ENCODE assay signal across 24 cellular contexts in the genomic region with DNA sequence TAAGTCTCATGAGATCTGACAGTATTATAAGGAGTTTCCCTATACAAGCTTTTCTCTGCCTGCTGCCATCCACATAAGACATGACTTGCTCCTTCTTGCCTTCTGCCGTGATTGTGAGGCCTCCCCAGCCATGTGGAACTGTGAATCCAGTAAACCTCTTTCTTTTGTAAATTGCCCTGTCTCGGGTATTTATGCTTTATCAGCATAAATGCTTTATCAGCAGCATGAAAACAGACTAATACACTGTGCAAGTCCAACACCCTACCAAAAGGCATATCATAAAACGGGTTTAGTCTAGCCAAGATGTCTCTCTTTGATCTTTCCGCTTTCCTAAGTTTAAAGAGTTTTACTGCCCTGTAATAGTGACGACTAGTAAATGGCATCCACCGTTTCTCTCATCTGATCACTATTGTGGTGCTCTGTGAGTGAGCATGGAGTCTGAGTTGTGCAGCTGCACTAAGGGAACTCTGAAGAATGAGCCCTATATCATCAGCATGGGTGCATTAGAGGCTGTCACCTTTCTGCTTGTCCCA. TPM values are rescaled to one million over a fixed set of nuclear protein-coding genes. Genes with fewer than 3 reads are reported as not detected.
DNase-seq lines count a peak whose midpoint lies in the region; ATAC-seq, FAIRE-seq and TF ChIP-seq lines count a peak whose summit lies in the region.
"Had no signal": no experiment of that assay in that cellular context is flagged by ENCODE, and none has a peak within 500 bp of the region (broad histone marks: within the 10 kb centered on the region; RNA-seq: fewer than 3 reads in every experiment).

No MANE protein-coding gene starts in this region.

- H3K4ac ChIP-seq in IMR-90 (ENCODE audit: low read depth, low read length): no peak overlapping the region

- TF ChIP-seq RAD21 in IMR-90 (IDR thresholded peaks at IDR 0.05; ENCODE audit: low read length): no peak

- no peak overlapping the region for H3K14ac ChIP-seq in IMR-90 (replicated peaks; ENCODE audit: low read depth, low read length)

- ATAC-seq in IMR-90 (ENCODE audit: low read depth): no peak
- ATAC-seq in GM19397 (IDR thresholded peaks at IDR 0.05; ENCODE audit: unreplicated experiment): no peak

- H3K36me3 Mint-ChIP-seq in mesothelial cell of epicardium: peaks cover 5% of the 10 kb centered on the region
- H3K36me3 Mint-ChIP-seq: CD4-positive, alpha-beta memory T cell had no signal

- intact Hi-C loops in IMR-90 (cut with micrococcal nuclease): no loop called here

- H2AFZ ChIP-seq in IMR-90 (replicated peaks; ENCODE audit: low read length, poor library complexity) (no peak overlapping the region), smooth muscle cell (ENCODE audit: low read depth) (no peak overlapping the region)
- H2AFZ ChIP-seq: GM23248 had no signal

- H3K4me1 Mint-ChIP-seq in mesothelial cell of epicardium: peaks cover 18% of the 10 kb centered on the region
- H3K4me1 Mint-ChIP-seq: CD4-positive, alpha-beta memory T cell had no signal

- H4K91ac ChIP-seq in IMR-90 (ENCODE audit: insufficient read depth, low read depth, low read length): no peak overlapping the region

- peaks cover 9% of the 10 kb centered on the region for H3K9me3 Mint-ChIP-seq in mesothelial cell of epicardium

- H3K4me2 ChIP-seq in IMR-90 (ENCODE audit: low read depth, low read length) (no peak overlapping the region), smooth muscle cell (peak overlapping the region; percentile 20)
- H3K4me2 ChIP-seq: BLaER1, KMS-11 had no signal

- H2AK9ac ChIP-seq in IMR-90 (replicated peaks; ENCODE audit: low read depth, low read length, poor library complexity): no peak overlapping the region

- peak overlapping the region; percentile 70 for H3K27ac Mint-ChIP-seq in mesothelial cell of epicardium
- H3K27ac Mint-ChIP-seq: CD4-positive, alpha-beta memory T cell had no signal

- H3K9ac ChIP-seq in IMR-90 (ENCODE audit: low read depth, low read length): no peak overlapping the region
- H3K9ac ChIP-seq in smooth muscle cell (ENCODE audit: low read depth): no peak overlapping the region
- H3K9ac ChIP-seq: BLaER1, GM23248, KMS-11 had no signal

- no peak overlapping the region for H3K56ac ChIP-seq in IMR-90 (ENCODE audit: extremely low read depth, insufficient read depth, low read length)

- H3K79me1 ChIP-seq in IMR-90 (ENCODE audit: low read depth in 1 of 2, low read length in 2 of 2): no peaks in the 10 kb centered on the region

- H3K27me3 ChIP-seq in IMR-90 (ENCODE audit: control insufficient read depth, insufficient read depth, low read length) (peaks cover 2% of the 10 kb centered on the region; the same call in 1 of the 2 replicates), bronchial epithelial cell (ENCODE audit: control insufficient read depth, insufficient read depth, low read length) (no peaks in the 10 kb centered on the region), smooth muscle cell (ENCODE audit: low read depth) (no peaks in the 10 kb centered on the region)
- H3K27me3 ChIP-seq: BLaER1 had no signal

- no peak for TF ChIP-seq CTCF in IMR-90 (conservative IDR thresholded peaks at IDR 0.05; ENCODE audit: low read depth, low read length)
- no peak for TF ChIP-seq CTCF in bronchial epithelial cell (IDR thresholded peaks at IDR 0.05; ENCODE audit: insufficient read depth, low read length, severe bottlenecking)
- TF ChIP-seq CTCF in mesothelial cell of epicardium (IDR thresholded peaks at IDR 0.05; ENCODE audit: unreplicated experiment): no peak
- no peak for TF ChIP-seq CTCF in smooth muscle cell (IDR thresholded peaks at IDR 0.05; ENCODE audit: borderline replicate concordance, insufficient read depth, poor library complexity, severe bottlenecking)

- dilution Hi-C loops in IMR-90 (cut with HindIII; ENCODE audit: low sequenced_read_pairs, unreplicated experiment): no loop called here

- H3K4me3 ChIP-seq in IMR-90 (ENCODE audit: insufficient read depth, low read depth, low read length): no peak overlapping the region
- no peak overlapping the region for H3K4me3 ChIP-seq in bronchial epithelial cell (ENCODE audit: low read depth, low read length)
- no peak overlapping the region for H3K4me3 ChIP-seq in smooth muscle cell
- H3K4me3 ChIP-seq: BLaER1, GM23248, SJSA1 had no signal

- no peak overlapping the region for H2BK5ac ChIP-seq in IMR-90 (ENCODE audit: low read depth, low read length, poor library complexity, severe bottlenecking)

- no peak overlapping the region for H2BK20ac ChIP-seq in IMR-90 (ENCODE audit: low read depth, low read length)

- H3K9me1 ChIP-seq in IMR-90 (ENCODE audit: insufficient read depth, low read length): no peaks in the 10 kb centered on the region

- H4K8ac ChIP-seq in IMR-90 (ENCODE audit: low read depth in 2 of 2, low read length in 2 of 2): no peak overlapping the region

- no peak overlapping the region for H3K4me3 Mint-ChIP-seq in mesothelial cell of epicardium

- H3K4me1 ChIP-seq in IMR-90 (ENCODE audit: control insufficient read depth, insufficient read depth, low read length) (no peaks in the 10 kb centered on the region), smooth muscle cell (ENCODE audit: low read depth) (no peaks in the 10 kb centered on the region)
- H3K4me1 ChIP-seq: BLaER1, SJSA1 had no signal

- no peak overlapping the region for H2AK5ac ChIP-seq in IMR-90 (ENCODE audit: low read depth, low read length)

- H2BK15ac ChIP-seq in IMR-90 (ENCODE audit: low read depth, low read length): no peak overlapping the region

- in situ Hi-C loops in IMR-90 (cut with MboI; ENCODE audit: low sequenced_read_pairs): loop anchor here (10.0 kb wide), 1 partner anchor 747 kb away; no protein-coding TSS in a partner anchor

- H3K9me3 ChIP-seq in IMR-90 (ENCODE audit: control insufficient read depth, insufficient read depth, low read length) (no peaks in the 10 kb centered on the region), smooth muscle cell (replicated peaks; ENCODE audit: low read depth) (no peaks in the 10 kb centered on the region)
- H3K9me3 ChIP-seq: SJSA1 had no signal

- H3K23ac ChIP-seq in IMR-90 (ENCODE audit: low read depth, low read length): no peak overlapping the region

- DNase-seq in IMR-90 (no peak), bronchial epithelial cell (ENCODE audit: low read depth) (no peak), mesothelial cell of epicardium (ENCODE audit: low spot score in 2 of 2, unreplicated experiment in 2 of 2) (no peak), smooth muscle cell (lab: John Stamatoyannopoulos, UW; ENCODE audit: unreplicated experiment) (no peak), superior temporal gyrus (ENCODE audit: extremely low spot score) (no peak), NCI-H2107 treated with DMSO at 0.1 percent for 48 hours (lab: John Stamatoyannopoulos, UW; ENCODE audit: unreplicated experiment) (no peak)
- DNase-seq in effector CD8-positive, alpha-beta T cell (lab: John Stamatoyannopoulos, UW): no peak
- DNase-seq: ACHN; CD4-positive, alpha-beta memory T cell; DMS153; GM23248; HCEC 1CT; MV-4-11; NCI-H1105 treated with DMSO at 0.1 percent for 48 hours; NCI-H2081; NCI-H2171 treated with DMSO at 0.1 percent for 48 hours; NCI-H524 treated with DMSO at 0.1 percent for 48 hours; OCI-M1 had no signal

- H3K79me2 ChIP-seq in smooth muscle cell (ENCODE audit: low read depth): no peaks in the 10 kb centered on the region

- no peak overlapping the region for H4K5ac ChIP-seq in IMR-90 (ENCODE audit: low read depth, low read length)

- no peaks in the 10 kb centered on the region for H3F3A ChIP-seq in smooth muscle cell (ENCODE audit: low read depth)

- no peak overlapping the region for H3K18ac ChIP-seq in IMR-90 (ENCODE audit: low read depth, low read length)

- TF ChIP-seq POLR2A in IMR-90 (IDR thresholded peaks at IDR 0.05; ENCODE audit: low read depth, low read length): no peak

- no TSS peak for BruUV-seq in IMR-90 (replicated peaks; lab: Mats Ljungman, UMichigan)

- H2BK120ac ChIP-seq in IMR-90 (ENCODE audit: low read depth, low read length): no peak overlapping the region

- WGBS in IMR-90 (ENCODE audit: extremely low coverage in 2 of 2, insufficient read length in 1 of 2), 2 experiments: 48% methylated on average over 2 of the region's 6 CpGs; no CpG with 5 or more reads in 1 of the 2 experiments
- WGBS in smooth muscle cell (ENCODE audit: low lambda C conversion rate): 17% methylated on average over 6 of the region's 6 CpGs

- no peaks in the 10 kb centered on the region for H3K36me3 ChIP-seq in IMR-90 (ENCODE audit: control insufficient read depth, insufficient read depth, low read length)
- no peaks in the 10 kb centered on the region for H3K36me3 ChIP-seq in bronchial epithelial cell (ENCODE audit: control insufficient read depth, insufficient read depth, low read length)
- H3K36me3 ChIP-seq in smooth muscle cell (ENCODE audit: low read depth): no peaks in the 10 kb centered on the region
- H3K36me3 ChIP-seq: BLaER1, SJSA1 had no signal

- H4K20me1 ChIP-seq in IMR-90 (ENCODE audit: insufficient read depth, low read length) (no peaks in the 10 kb centered on the region), smooth muscle cell (ENCODE audit: low read depth) (no peaks in the 10 kb centered on the region)
- H4K20me1 ChIP-seq: BLaER1 had no signal

- no peak overlapping the region for H3K27ac ChIP-seq in IMR-90 (ENCODE audit: insufficient read depth, low read length)
- peak overlapping the region; percentile 30 for H3K27ac ChIP-seq in smooth muscle cell (ENCODE audit: low read depth)
- H3K27ac ChIP-seq: BLaER1, GM23248, HL-60, KMS-11, SJSA1 had no signal

- POLR2A ChIA-PET in IMR-90 (lab: Charles Lee; ENCODE audit: unreplicated experiment): no interaction called here

- CTCF ChIA-PET in IMR-90 (lab: Yijun Ruan, JAX): no interaction called here

- H3K27me3 Mint-ChIP-seq in mesothelial cell of epicardium (ENCODE audit: low read depth): no peaks in the 10 kb centered on the region

- peak; percentile 18 for FAIRE-seq in bronchial epithelial cell (lab: Jason Lieb, UNC)
- FAIRE-seq: RCC 7860 had no signal

TF ChIP-seq in IMR-90, 13 proteins besides CTCF, POLR2A, EP300 and RAD21 (continues in another document):
- TF ChIP-seq BHLHE40 (IDR thresholded peaks at IDR 0.05; ENCODE audit: low read depth, low read length): no peak
- TF ChIP-seq, protein P1, sequence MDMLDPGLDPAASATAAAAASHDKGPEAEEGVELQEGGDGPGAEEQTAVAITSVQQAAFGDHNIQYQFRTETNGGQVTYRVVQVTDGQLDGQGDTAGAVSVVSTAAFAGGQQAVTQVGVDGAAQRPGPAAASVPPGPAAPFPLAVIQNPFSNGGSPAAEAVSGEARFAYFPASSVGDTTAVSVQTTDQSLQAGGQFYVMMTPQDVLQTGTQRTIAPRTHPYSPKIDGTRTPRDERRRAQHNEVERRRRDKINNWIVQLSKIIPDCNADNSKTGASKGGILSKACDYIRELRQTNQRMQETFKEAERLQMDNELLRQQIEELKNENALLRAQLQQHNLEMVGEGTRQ (IDR thresholded peaks at IDR 0.05; ENCODE audit: low read depth, low read length): no peak
- TF ChIP-seq MAFK (IDR thresholded peaks at IDR 0.05; ENCODE audit: low read depth, low read length): peak; percentile 90

RNA-seq across cellular contexts. Expression of a gene that starts 13.0 kb away (rescaled TPM):
- total RNA-seq in IMR-90 (2012; rRNA removed) (3.1 and 4.3 TPM in 2 replicates), bronchial epithelial cell (2.1 and 3.5 TPM in 2 replicates), mesothelial cell of epicardium (9.9 to 10.8 TPM (median 10.6 TPM) in 3 replicates), smooth muscle cell (4.3 and 6.1 TPM in 2 replicates)
- polyA plus RNA-seq in IMR-90 (2012; rRNA removed) (0.86 and 0.93 TPM in 2 replicates), smooth muscle cell (0.53 and 0.98 TPM in 2 replicates)
- 0.34 and 0.37 TPM in 2 replicates for polyA plus RNA-seq in IMR-90 (2012; cell fraction: cytosol; rRNA removed)
- polyA plus RNA-seq in IMR-90 (2012; cell fraction: nucleus; rRNA removed; ENCODE audit: low replicate concordance): 0.50 and 3.0 TPM in 2 replicates
